In the genomic region with DNA sequence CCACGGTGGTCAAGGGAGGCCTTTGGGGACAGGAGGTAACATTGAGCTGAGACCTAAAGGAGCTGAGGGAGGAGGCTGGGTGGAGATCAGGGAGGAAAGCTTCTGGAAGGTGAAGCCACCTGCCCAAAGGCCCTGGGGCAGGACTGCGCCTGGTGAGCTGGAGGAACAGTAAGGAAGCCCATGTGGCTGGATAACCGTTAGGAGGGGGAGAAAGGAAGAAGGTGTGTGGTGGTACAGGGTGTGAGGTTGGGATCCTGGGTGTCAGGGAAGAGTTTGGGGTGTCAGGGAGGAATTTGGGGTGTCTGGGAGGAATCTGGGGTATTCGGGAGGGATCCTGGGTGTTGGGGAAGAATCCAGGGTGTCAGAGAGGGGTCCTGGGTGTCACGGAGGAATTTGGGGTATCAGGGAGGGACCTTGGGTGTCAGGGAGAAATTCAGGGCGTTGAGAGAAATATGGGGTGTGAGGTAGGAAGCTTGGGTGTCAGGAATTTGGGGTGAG, we compare ENCODE assay signal across 8 cellular contexts. TPM values are rescaled to one million over a fixed set of nuclear protein-coding genes. Genes with fewer than 3 reads are reported as not detected.
DNase-seq lines count a peak whose midpoint lies in the region; ATAC-seq, FAIRE-seq and TF ChIP-seq lines count a peak whose summit lies in the region.

No MANE protein-coding gene starts in this region.

- H2AFZ ChIP-seq in GM23248 = peak overlapping the region; percentile 86

- POLR2A ChIA-PET in activated CD4-positive, alpha-beta memory T cell treated with anti-CD3 and anti-CD28 coated beads, Interleukin-2, amount 10 ng/mL, durations not matched to agents 7 days and 5 days (lab: Charles Lee) = interaction anchor here (0.7 to 3.5 kb wide), 10 partner anchors 9 to 84 kb away, joined by 3 to 24 read pairs (median 4); partner anchors contain the start of genes FEM1A and PLIN3

- peak overlapping the region; percentile 96 for H3K9ac ChIP-seq in GM23248

- H3K4me3 Mint-ChIP-seq in activated CD4-positive, alpha-beta memory T cell treated with anti-CD3 and anti-CD28 coated beads, Interleukin-2, amount 10 ng/mL, durations not matched to agents 7 days and 5 days = peak overlapping the region; percentile 94

- H3K27me3 ChIP-seq in GM23248 (replicated peaks; ENCODE audit: insufficient read depth) (no peaks in the 10 kb centered on the region), left ventricle myocardium inferior (ENCODE audit: low read depth) (no peaks in the 10 kb centered on the region), small intestine (ENCODE audit: control insufficient read depth in 2 of 2, insufficient read depth in 2 of 2, low read length in 2 of 2) (no peaks in the 10 kb centered on the region)

- H3K27ac Mint-ChIP-seq in activated CD4-positive, alpha-beta memory T cell treated with anti-CD3 and anti-CD28 coated beads, Interleukin-2, amount 10 ng/mL, durations not matched to agents 7 days and 5 days = peak overlapping the region; percentile 90

- ATAC-seq in HG03520 (IDR thresholded peaks at IDR 0.05; ENCODE audit: unreplicated experiment) = no peak

- CTCF ChIA-PET in activated CD4-positive, alpha-beta memory T cell treated with anti-CD3 and anti-CD28 coated beads, Interleukin-2, amount 10 ng/mL, durations not matched to agents 7 days and 5 days (lab: Charles Lee) = interaction anchor here (0.6 to 5.6 kb wide), 6 partner anchors 10 to 42 kb away, joined by 3 to 68 read pairs (median 4); no protein-coding TSS in a partner anchor

- peak overlapping the region; percentile 91 for H3K4me3 ChIP-seq in GM23248
- H3K4me3 ChIP-seq in left ventricle myocardium inferior = peak overlapping the region; percentile 97
- H3K4me3 ChIP-seq in small intestine (ENCODE audit: low read depth in 1 of 2, low read length in 2 of 2) = peak overlapping the region; percentile 91 to 97

- WGBS in GM23248 (ENCODE audit: low coverage in 1 of 2, low lambda C conversion rate in 2 of 2, missing lambda C conversion rate in 2 of 2), 2 experiments = 28 to 35% methylated on average over 6 of the region's 6 CpGs
- 16 to 44% (median 26%) methylated on average over 6 of the region's 6 CpGs for WGBS in small intestine, 3 donors

- no peaks in the 10 kb centered on the region for H3K9me2 ChIP-seq in GM23248 (ENCODE audit: insufficient read depth)

- peaks cover 70% of the 10 kb centered on the region for H3K79me2 ChIP-seq in GM23248 (ENCODE audit: insufficient read depth)

- no peaks in the 10 kb centered on the region for H3K9me3 ChIP-seq in GM23248 (ENCODE audit: low read depth)
- H3K9me3 ChIP-seq in left ventricle myocardium inferior (replicated peaks) = no peaks in the 10 kb centered on the region
- H3K9me3 ChIP-seq in small intestine (ENCODE audit: control insufficient read depth, low read depth) = no peaks in the 10 kb centered on the region

- H3K36me3 ChIP-seq in GM23248 (ENCODE audit: low read depth) = no peaks in the 10 kb centered on the region
- H3K36me3 ChIP-seq in left ventricle myocardium inferior = no peaks in the 10 kb centered on the region
- H3K36me3 ChIP-seq in small intestine (ENCODE audit: control insufficient read depth in 2 of 2, insufficient read depth in 2 of 2, low read length in 2 of 2) = no peaks in the 10 kb centered on the region

- peak overlapping the region; percentile 74; the same call in 1 of the 2 replicates for H3K27ac ChIP-seq in GM23248
- peak overlapping the region; percentile 93 for H3K27ac ChIP-seq in left ventricle myocardium inferior (replicated peaks)
- peak overlapping the region; percentile 94 to 99 for H3K27ac ChIP-seq in small intestine (ENCODE audit: low read depth in 1 of 2, low read length in 1 of 2)

- no peak for FAIRE-seq in small intestine (lab: Jason Lieb, UNC)

- peak overlapping the region; percentile 99 for H3K4me2 ChIP-seq in GM23248 (ENCODE audit: unreplicated experiment)

- H4K20me1 ChIP-seq in GM23248 (ENCODE audit: insufficient read depth) = peaks cover 5% of the 10 kb centered on the region; the same call in 1 of the 2 replicates

- H3K9me3 Mint-ChIP-seq in activated CD4-positive, alpha-beta memory T cell treated with anti-CD3 and anti-CD28 coated beads, Interleukin-2, amount 10 ng/mL, durations not matched to agents 7 days and 5 days = no peaks in the 10 kb centered on the region

- H3K4me1 ChIP-seq in GM23248 (ENCODE audit: insufficient read depth) (peaks cover 14% of the 10 kb centered on the region; the same call in 1 of the 2 replicates), left ventricle myocardium inferior (peaks cover 39% of the 10 kb centered on the region), small intestine (ENCODE audit: control insufficient read depth in 2 of 2, insufficient read depth in 1 of 2, low read depth in 1 of 2, low read length in 1 of 2) (peaks cover 0 to 6% of the 10 kb centered on the region in 2 donors)

- no peaks in the 10 kb centered on the region for H3K27me3 Mint-ChIP-seq in activated CD4-positive, alpha-beta memory T cell treated with anti-CD3 and anti-CD28 coated beads, Interleukin-2, amount 10 ng/mL, durations not matched to agents 7 days and 5 days

- DNase-seq in GM23248 (peak; percentile 29), left ventricle myocardium inferior (no peak), small intestine (peak; percentile 45), amniotic stem cell (lab: John Stamatoyannopoulos, UW) (no peak), cerebellum (ENCODE audit: low spot score) (no peak), DMS 273 (lab: John Stamatoyannopoulos, UW; ENCODE audit: unreplicated experiment) (no peak)
- no peak for DNase-seq in activated CD4-positive, alpha-beta memory T cell treated with anti-CD3 and anti-CD28 coated beads, Interleukin-2, amount 10 ng/mL, durations not matched to agents 7 days and 5 days

- peaks cover 28% of the 10 kb centered on the region for H3K4me1 Mint-ChIP-seq in activated CD4-positive, alpha-beta memory T cell treated with anti-CD3 and anti-CD28 coated beads, Interleukin-2, amount 10 ng/mL, durations not matched to agents 7 days and 5 days

- H3K36me3 Mint-ChIP-seq in activated CD4-positive, alpha-beta memory T cell treated with anti-CD3 and anti-CD28 coated beads, Interleukin-2, amount 10 ng/mL, durations not matched to agents 7 days and 5 days (ENCODE audit: low read depth) = peaks cover 19% of the 10 kb centered on the region

- in situ Hi-C loops in GM23248 (cut with MboI) = no loop called here

- TF ChIP-seq CTCF in left ventricle myocardium inferior (IDR thresholded peaks at IDR 0.05; ENCODE audit: borderline replicate concordance) = no peak

- H3F3A ChIP-seq in GM23248 (ENCODE audit: insufficient read depth) = peaks cover 13% of the 10 kb centered on the region; the same call in 1 of the 2 replicates

- intact Hi-C loops in left ventricle myocardium inferior (cut with micrococcal nuclease) = no loop called here

RNA-seq across cellular contexts. Expression of gene TICAM1, which starts 0.7 kb away (rescaled TPM):
- total RNA-seq in GM23248 (2014; rRNA removed; shearing (Covaris generic)) = 2.0 and 4.2 TPM in 2 replicates
- polyA plus RNA-seq in GM23248 (2016; fragmentation: Nextera tagmentation; extraction: Ambion mirVana) (19.9 TPM in 2 replicates), small intestine (10 to 100 TPM; 14.3 to 38.0 (median 23.2) TPM)
- total RNA-seq in activated CD4-positive, alpha-beta memory T cell treated with anti-CD3 and anti-CD28 coated beads, Interleukin-2, amount 10 ng/mL, durations not matched to agents 7 days and 5 days = 10 to 100 TPM; 25.9 to 26.0 TPM
- total RNA-seq in left ventricle myocardium inferior (6.1 TPM), cerebellum (0.91 TPM)

RNA-seq across cellular contexts. Expression of gene PLIN3, which starts 36.6 kb away (rescaled TPM):
- 306 and 372 TPM in 2 replicates for total RNA-seq in GM23248 (2014; rRNA removed; shearing (Covaris generic))
- polyA plus RNA-seq in GM23248 (2016; fragmentation: Nextera tagmentation; extraction: Ambion mirVana) = 398 and 415 TPM in 2 replicates
- 10 to 100 TPM; 36.3 to 40.5 TPM for total RNA-seq in activated CD4-positive, alpha-beta memory T cell treated with anti-CD3 and anti-CD28 coated beads, Interleukin-2, amount 10 ng/mL, durations not matched to agents 7 days and 5 days
- total RNA-seq in left ventricle myocardium inferior = 26.7 TPM
- polyA plus RNA-seq in small intestine = 100 to 1,000 TPM in 2 of 3 donors, 10 to 100 TPM in 1; 77.3 to 190 (median 173) TPM
- 12.7 TPM for total RNA-seq in cerebellum

RNA-seq across cellular contexts. Expression of gene FEM1A, which starts 39.3 kb away (rescaled TPM):
- 11.0 and 11.1 TPM in 2 replicates for total RNA-seq in GM23248 (2014; rRNA removed; shearing (Covaris generic))
- polyA plus RNA-seq in GM23248 (2016; fragmentation: Nextera tagmentation; extraction: Ambion mirVana) (1.1 and 1.3 TPM in 2 replicates), small intestine (1 to 10 TPM; 3.0 to 6.0 (median 3.4) TPM)
- total RNA-seq in activated CD4-positive, alpha-beta memory T cell treated with anti-CD3 and anti-CD28 coated beads, Interleukin-2, amount 10 ng/mL, durations not matched to agents 7 days and 5 days = 10 to 100 TPM; 10.2 to 10.3 TPM
- total RNA-seq in left ventricle myocardium inferior (46.5 TPM), cerebellum (14.4 TPM)

Comparison
In these comparisons a context has a peak if more than half of its experiments do, and no peak if none do; other contexts are left out.
1. DNase-seq: peak in GM23248 (single experiment) and small intestine (single experiment); none in activated CD4-positive, alpha-beta memory T cell treated with anti-CD3 and anti-CD28 coated beads, Interleukin-2, amount 10 ng/mL, durations not matched to agents 7 days and 5 days (single experiment), left ventricle myocardium inferior (single experiment), amniotic stem cell (single experiment), cerebellum (single experiment) and DMS 273 (single experiment).
2. Peak in every context shown above with its lines, with median percentiles within 50 percentile points of each other: H3K27ac ChIP-seq and H3K4me3 ChIP-seq.